21 cellular contexts compared by ENCODE assay signal in the genomic region with DNA sequence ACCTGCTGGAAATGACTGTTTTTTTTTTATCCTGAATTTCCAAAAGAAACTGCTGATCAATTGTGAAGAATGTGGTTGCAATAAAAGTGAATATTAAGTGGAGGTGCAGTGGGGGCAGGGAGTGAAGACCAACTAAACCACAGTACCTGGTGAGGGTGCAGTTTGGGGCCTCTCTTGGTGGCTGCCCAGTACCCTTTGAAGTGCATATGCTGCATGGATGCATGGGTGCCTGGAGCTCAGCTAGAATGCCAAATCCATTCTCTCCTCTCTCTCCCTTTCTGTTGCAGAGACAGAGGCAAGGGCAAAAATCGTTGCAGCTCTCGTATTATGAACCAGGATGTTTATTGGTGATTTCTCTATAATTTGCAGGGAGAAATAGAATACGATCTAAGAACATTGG.
DNase-seq lines count a peak whose midpoint lies in the region; ATAC-seq and TF ChIP-seq lines count a peak whose summit lies in the region.
"Had no signal": no experiment of that assay in that cellular context is flagged by ENCODE, and none has a peak within 500 bp of the region (broad histone marks: within the 10 kb centered on the region; RNA-seq: fewer than 3 reads in every experiment).

No MANE protein-coding gene starts in this region.

- no peak overlapping the region for H3K4ac ChIP-seq in mesenchymal stem cell (ENCODE audit: low read depth in 1 of 2, low read length in 2 of 2)

- no peak overlapping the region for H3K4me3 Mint-ChIP-seq in GM23338
- H3K4me3 Mint-ChIP-seq in WTC11, result no peak overlapping the region
- H3K4me3 Mint-ChIP-seq in activated T-helper 17 cell treated with anti-CD3 and anti-CD28 coated beads, Interleukin-2, amount 50 U/mL, for 72 hours, result no peak overlapping the region
- H3K4me3 Mint-ChIP-seq: B cell; CD4-positive, alpha-beta T cell; CD8-positive, alpha-beta T cell had no signal

- H3K9me2 ChIP-seq in GM23338 (ENCODE audit: insufficient read depth), result no peaks in the 10 kb centered on the region

- no peak overlapping the region for H2BK15ac ChIP-seq in mesenchymal stem cell (ENCODE audit: low read depth, poor library complexity, severe bottlenecking)

- H3K23ac ChIP-seq in mesenchymal stem cell (ENCODE audit: low read length in 2 of 2), result no peak overlapping the region

- H3K4me1 Mint-ChIP-seq in GM23338 (peaks cover 9% of the 10 kb centered on the region), WTC11 (peaks cover 10% of the 10 kb centered on the region)
- no peaks in the 10 kb centered on the region for H3K4me1 Mint-ChIP-seq in activated T-helper 17 cell treated with anti-CD3 and anti-CD28 coated beads, Interleukin-2, amount 50 U/mL, for 72 hours
- H3K4me1 Mint-ChIP-seq: B cell had no signal

- H3K9ac ChIP-seq in mesenchymal stem cell (ENCODE audit: low read length) (no peak overlapping the region), smooth muscle cell (ENCODE audit: low read depth) (no peak overlapping the region)
- H3K9ac ChIP-seq: BLaER1 treated with 17β-estradiol and CSF1 and Interleukin-3, amounts not matched to agents 10 nM and 100 nM had no signal

- H3K79me2 ChIP-seq in GM23338 (replicated peaks; ENCODE audit: insufficient read depth) (no peaks in the 10 kb centered on the region), smooth muscle cell (ENCODE audit: low read depth) (no peaks in the 10 kb centered on the region)

- no CpG with 5 or more reads among the region's 3 CpGs for WGBS in mesenchymal stem cell
- WGBS in smooth muscle cell (ENCODE audit: low lambda C conversion rate), result 69% methylated on average over 3 of the region's 3 CpGs

- no peak overlapping the region for H2BK12ac ChIP-seq in mesenchymal stem cell (ENCODE audit: low read length in 2 of 2)

- H3K36me3 ChIP-seq in GM23338 (ENCODE audit: insufficient read depth) (no peaks in the 10 kb centered on the region), mesenchymal stem cell (ENCODE audit: control insufficient read depth in 1 of 2, insufficient read depth in 2 of 2, low read depth in 1 of 2, low read length in 2 of 2) (no peaks in the 10 kb centered on the region), smooth muscle cell (ENCODE audit: low read depth) (no peaks in the 10 kb centered on the region)
- H3K36me3 ChIP-seq: BLaER1 treated with 17β-estradiol and CSF1 and Interleukin-3, amounts not matched to agents 10 nM and 100 nM had no signal

- H3K27ac ChIP-seq in GM23338 (ENCODE audit: low read depth) (no peak overlapping the region), mesenchymal stem cell (ENCODE audit: low read length, poor library complexity, severe bottlenecking) (no peak overlapping the region), smooth muscle cell (ENCODE audit: low read depth) (no peak overlapping the region)
- H3K27ac ChIP-seq: 22Rv1; A549; BLaER1 treated with 17β-estradiol and CSF1 and Interleukin-3, amounts not matched to agents 10 nM and 100 nM; C4-2B had no signal

- no peaks in the 10 kb centered on the region for H3K79me1 ChIP-seq in mesenchymal stem cell (replicated peaks; ENCODE audit: low read length, poor library complexity, severe bottlenecking)

- H3K27me3 ChIP-seq in GM23338 (ENCODE audit: insufficient read depth) (no peaks in the 10 kb centered on the region), mesenchymal stem cell (ENCODE audit: control insufficient read depth in 1 of 2, insufficient read depth in 1 of 2, low read length in 2 of 2) (no peaks in the 10 kb centered on the region), smooth muscle cell (ENCODE audit: low read depth) (no peaks in the 10 kb centered on the region)
- H3K27me3 ChIP-seq: BLaER1 treated with 17β-estradiol and CSF1 and Interleukin-3, amounts not matched to agents 10 nM and 100 nM had no signal

- H3F3A ChIP-seq in GM23338 (replicated peaks; ENCODE audit: low read depth), result no peaks in the 10 kb centered on the region
- no peaks in the 10 kb centered on the region for H3F3A ChIP-seq in smooth muscle cell (ENCODE audit: low read depth)

- no peak overlapping the region for H2BK120ac ChIP-seq in mesenchymal stem cell (ENCODE audit: low read depth, low read length)

- H3K4me2 ChIP-seq in GM23338 (no peak overlapping the region), mesenchymal stem cell (ENCODE audit: low read length, poor library complexity, severe bottlenecking) (no peak overlapping the region), smooth muscle cell (no peak overlapping the region)
- H3K4me2 ChIP-seq: A549; BLaER1 treated with 17β-estradiol and CSF1 and Interleukin-3, amounts not matched to agents 10 nM and 100 nM had no signal

- H3K4me1 ChIP-seq in GM23338 (ENCODE audit: insufficient read depth) (no peaks in the 10 kb centered on the region), mesenchymal stem cell (ENCODE audit: control insufficient read depth, insufficient read depth, low read depth, low read length) (no peaks in the 10 kb centered on the region), smooth muscle cell (ENCODE audit: low read depth) (no peaks in the 10 kb centered on the region)
- H3K4me1 ChIP-seq: BLaER1 treated with 17β-estradiol and CSF1 and Interleukin-3, amounts not matched to agents 10 nM and 100 nM had no signal

- H3K14ac ChIP-seq in mesenchymal stem cell (ENCODE audit: low read length in 2 of 2), result no peak overlapping the region

- POLR2A ChIA-PET in WTC11 (lab: Charles Lee), result no interaction called here

- CTCF ChIA-PET in WTC11 (lab: Charles Lee), result interaction anchor here (1.0 kb wide), 1 partner anchor 405 kb away, joined by 3 read pairs; no protein-coding TSS in a partner anchor

- H3K4me3 ChIP-seq in GM23338 (no peak overlapping the region), mesenchymal stem cell (ENCODE audit: insufficient read depth in 1 of 2, low read depth in 1 of 2, low read length in 2 of 2) (no peak overlapping the region), smooth muscle cell (no peak overlapping the region)
- H3K4me3 ChIP-seq: A549; BLaER1 treated with 17β-estradiol and CSF1 and Interleukin-3, amounts not matched to agents 10 nM and 100 nM; GM12878 had no signal

- H3K9me3 Mint-ChIP-seq in GM23338 (no peaks in the 10 kb centered on the region), WTC11 (peaks cover 8% of the 10 kb centered on the region)
- H3K9me3 Mint-ChIP-seq in activated T-helper 17 cell treated with anti-CD3 and anti-CD28 coated beads, Interleukin-2, amount 50 U/mL, for 72 hours, result no peaks in the 10 kb centered on the region

- no peak for DNase-seq in GM23338 (ENCODE audit: low spot score)
- DNase-seq in WTC11 (ENCODE audit: low spot score), result no peak
- DNase-seq in mesenchymal stem cell, result no peak
- no peak for DNase-seq in smooth muscle cell (lab: John Stamatoyannopoulos, UW; ENCODE audit: unreplicated experiment)
- DNase-seq: AML-193; CD4-positive, alpha-beta T cell; CD8-positive, alpha-beta T cell; DMS 273 treated with DMSO at 0.1 percent for 48 hours; DMS153; DMS53; DMS79; DND-41; EL; GDM1 had no signal

- H2AFZ ChIP-seq in GM23338 (no peak overlapping the region), mesenchymal stem cell (ENCODE audit: low read depth, low read length) (no peak overlapping the region), smooth muscle cell (ENCODE audit: low read depth) (no peak overlapping the region)

- no peak overlapping the region for H2AK5ac ChIP-seq in mesenchymal stem cell (ENCODE audit: low read length, severe bottlenecking)

- H3K18ac ChIP-seq in mesenchymal stem cell (ENCODE audit: low read depth in 1 of 2, low read length in 2 of 2), result no peak overlapping the region

- H3K27ac Mint-ChIP-seq in GM23338 (no peak overlapping the region), WTC11 (no peak overlapping the region)
- no peak overlapping the region for H3K27ac Mint-ChIP-seq in activated T-helper 17 cell treated with anti-CD3 and anti-CD28 coated beads, Interleukin-2, amount 50 U/mL, for 72 hours
- H3K27ac Mint-ChIP-seq: B cell; CD4-positive, alpha-beta T cell; CD8-positive, alpha-beta T cell had no signal

- H4K91ac ChIP-seq in mesenchymal stem cell (ENCODE audit: low read length), result peak overlapping the region; percentile 83

- H3K9me3 ChIP-seq in mesenchymal stem cell (ENCODE audit: control insufficient read depth, low read length) (no peaks in the 10 kb centered on the region), smooth muscle cell (replicated peaks; ENCODE audit: low read depth) (no peaks in the 10 kb centered on the region)
- H3K9me3 ChIP-seq: A549; BLaER1 treated with 17β-estradiol and CSF1 and Interleukin-3, amounts not matched to agents 10 nM and 100 nM had no signal

- ATAC-seq in GM23338 (peak; percentile 59), WTC11 (peak; percentile 58)
- ATAC-seq in activated T-helper 17 cell treated with anti-CD3 and anti-CD28 coated beads, Interleukin-2, amount 50 U/mL, for 72 hours (replicated peaks), result no peak
- ATAC-seq: A549; CD8-positive, alpha-beta T cell; GM12878 had no signal

- H4K8ac ChIP-seq in mesenchymal stem cell (ENCODE audit: low read length), result no peak overlapping the region

- TF ChIP-seq CTCF in GM23338 (conservative IDR thresholded peaks at IDR 0.05; ENCODE audit: low read depth in 2 of 2) (no peak), WTC11 (IDR thresholded peaks at IDR 0.05) (no peak), smooth muscle cell (IDR thresholded peaks at IDR 0.05; ENCODE audit: borderline replicate concordance, insufficient read depth, poor library complexity, severe bottlenecking) (no peak)

- H4K20me1 ChIP-seq in GM23338 (replicated peaks; ENCODE audit: insufficient read depth) (no peaks in the 10 kb centered on the region), smooth muscle cell (ENCODE audit: low read depth) (no peaks in the 10 kb centered on the region)
- H4K20me1 ChIP-seq: BLaER1 treated with 17β-estradiol and CSF1 and Interleukin-3, amounts not matched to agents 10 nM and 100 nM had no signal

- no peak overlapping the region for H2BK5ac ChIP-seq in mesenchymal stem cell (ENCODE audit: low read depth, low read length, poor library complexity, severe bottlenecking)

- no peaks in the 10 kb centered on the region for H3K36me3 Mint-ChIP-seq in GM23338 (ENCODE audit: low read depth)
- peaks cover 2% of the 10 kb centered on the region; the same call in 1 of the 2 replicates for H3K36me3 Mint-ChIP-seq in WTC11
- H3K36me3 Mint-ChIP-seq in activated T-helper 17 cell treated with anti-CD3 and anti-CD28 coated beads, Interleukin-2, amount 50 U/mL, for 72 hours (ENCODE audit: low read depth), result no peaks in the 10 kb centered on the region
- H3K36me3 Mint-ChIP-seq: CD8-positive, alpha-beta T cell had no signal

- H3K27me3 Mint-ChIP-seq in GM23338 (ENCODE audit: insufficient read depth, low read depth, poor library complexity) (peaks cover 2% of the 10 kb centered on the region), WTC11 (ENCODE audit: low read depth) (no peaks in the 10 kb centered on the region)
- peaks cover 15% of the 10 kb centered on the region for H3K27me3 Mint-ChIP-seq in activated T-helper 17 cell treated with anti-CD3 and anti-CD28 coated beads, Interleukin-2, amount 50 U/mL, for 72 hours
- H3K27me3 Mint-ChIP-seq: B cell; CD4-positive, alpha-beta T cell had no signal

TF ChIP-seq in GM23338, 12 proteins besides CTCF, POLR2A, EP300 and RAD21 (continues in another document):
- no peak for TF ChIP-seq NANOG (IDR thresholded peaks at IDR 0.05; ENCODE audit: borderline replicate concordance)
